In the genomic region with DNA sequence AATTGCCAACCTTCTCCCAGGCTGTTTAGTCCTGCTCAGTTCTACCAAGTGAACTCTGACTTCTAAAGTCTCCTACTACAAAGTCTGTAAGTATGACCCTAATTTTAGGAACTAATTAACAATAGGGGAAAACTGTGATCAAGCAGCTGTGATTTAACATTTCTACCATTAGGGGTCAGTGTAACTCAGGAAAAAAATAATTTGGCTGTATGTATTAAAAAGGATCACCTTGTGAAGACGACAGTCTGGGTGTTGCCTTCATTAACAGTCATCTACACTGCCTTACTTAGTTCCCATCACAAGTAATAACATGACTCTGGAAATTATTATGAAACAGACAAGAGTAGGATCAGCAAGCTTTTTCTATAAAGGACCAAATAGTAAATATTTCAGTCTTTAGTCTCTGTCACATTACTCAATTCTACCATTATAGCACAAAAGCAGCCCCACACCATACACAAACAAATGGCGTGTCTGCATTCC, we compare ENCODE assay signal across 8 cellular contexts. TPM values are rescaled to one million over a fixed set of nuclear protein-coding genes. Genes with fewer than 3 reads are reported as not detected.
DNase-seq lines count a peak whose midpoint lies in the region; ATAC-seq, FAIRE-seq and TF ChIP-seq lines count a peak whose summit lies in the region.

No MANE protein-coding gene starts in this region.

- no peak overlapping the region for H3K4me3 Mint-ChIP-seq in activated CD8-positive, alpha-beta memory T cell treated with anti-CD3 and anti-CD28 coated beads, Interleukin-2, amount 10 ng/mL, durations not matched to agents 7 days and 5 days
- no peak overlapping the region for H3K4me3 Mint-ChIP-seq in stimulated activated effector memory CD8-positive, alpha-beta T cell treated with anti-CD3 and anti-CD28 coated beads, Interleukin-12 subunit alpha, Interleukin-12 subunit beta, amount 100 ng/mL, for 72 hours

- intact Hi-C loops in body of pancreas (cut with DNase I): no loop called here

- peaks cover 6% of the 10 kb centered on the region for H3K4me1 ChIP-seq in body of pancreas
- H3K4me1 ChIP-seq in lung (ENCODE audit: control insufficient read depth in 2 of 2, insufficient read depth in 2 of 2, low read length in 2 of 2): peaks cover 1 to 4% of the 10 kb centered on the region in 2 donors

- CTCF ChIA-PET in activated CD8-positive, alpha-beta memory T cell treated with anti-CD3 and anti-CD28 coated beads, Interleukin-2, amount 10 ng/mL, durations not matched to agents 7 days and 5 days (lab: Charles Lee): interaction anchor here (1.0 to 1.7 kb wide), 12 partner anchors 9 to 851 kb away, joined by 3 to 17 read pairs (median 4); no protein-coding TSS in a partner anchor

- no peaks in the 10 kb centered on the region for H3K27me3 ChIP-seq in body of pancreas
- H3K27me3 ChIP-seq in lung (ENCODE audit: control insufficient read depth, insufficient read depth): no peaks in the 10 kb centered on the region

- no peaks in the 10 kb centered on the region for H3K36me3 Mint-ChIP-seq in activated CD8-positive, alpha-beta memory T cell treated with anti-CD3 and anti-CD28 coated beads, Interleukin-2, amount 10 ng/mL, durations not matched to agents 7 days and 5 days
- H3K36me3 Mint-ChIP-seq in stimulated activated effector memory CD8-positive, alpha-beta T cell treated with anti-CD3 and anti-CD28 coated beads, Interleukin-12 subunit alpha, Interleukin-12 subunit beta, amount 100 ng/mL, for 72 hours: peaks cover 5% of the 10 kb centered on the region

- TF ChIP-seq POLR2A in body of pancreas (IDR thresholded peaks at IDR 0.05): no peak

- ATAC-seq in body of pancreas (no peak), lung (ENCODE audit: insufficient read depth, low FRiP score) (no peak)
- no peak for ATAC-seq in activated CD8-positive, alpha-beta memory T cell treated with anti-CD3 and anti-CD28 coated beads, Interleukin-2, amount 10 ng/mL, durations not matched to agents 7 days and 5 days
- no peak for ATAC-seq in stimulated activated effector memory CD8-positive, alpha-beta T cell treated with anti-CD3 and anti-CD28 coated beads, Interleukin-12 subunit alpha, Interleukin-12 subunit beta, amount 100 ng/mL, for 72 hours

- no peak overlapping the region for H3K27ac ChIP-seq in body of pancreas
- H3K27ac ChIP-seq in lung (ENCODE audit: low read depth in 1 of 2, low read length in 1 of 2): no peak overlapping the region

- 4 to 9% methylated on average over 2 of the region's 2 CpGs for WGBS in body of pancreas, 2 donors
- 21 to 38% methylated on average over 2 of the region's 2 CpGs for WGBS in lung, 2 donors

- H3K9me3 ChIP-seq in body of pancreas (no peaks in the 10 kb centered on the region), lung (ENCODE audit: control insufficient read depth in 2 of 2, insufficient read depth in 1 of 2, low read length in 1 of 2) (no peaks in the 10 kb centered on the region)

- H3K27me3 Mint-ChIP-seq in activated CD8-positive, alpha-beta memory T cell treated with anti-CD3 and anti-CD28 coated beads, Interleukin-2, amount 10 ng/mL, durations not matched to agents 7 days and 5 days: peaks cover 32% of the 10 kb centered on the region

- H3K27ac Mint-ChIP-seq in activated CD8-positive, alpha-beta memory T cell treated with anti-CD3 and anti-CD28 coated beads, Interleukin-2, amount 10 ng/mL, durations not matched to agents 7 days and 5 days: no peak overlapping the region
- H3K27ac Mint-ChIP-seq in stimulated activated effector memory CD8-positive, alpha-beta T cell treated with anti-CD3 and anti-CD28 coated beads, Interleukin-12 subunit alpha, Interleukin-12 subunit beta, amount 100 ng/mL, for 72 hours: no peak overlapping the region

- H3K36me3 ChIP-seq in body of pancreas (replicated peaks in 1 of 2; ENCODE audit: insufficient read depth in 1 of 2, low read depth in 2 of 2) (no peaks in the 10 kb centered on the region), lung (ENCODE audit: control insufficient read depth in 2 of 2, insufficient read depth in 2 of 2, low read length in 2 of 2) (no peaks in the 10 kb centered on the region)

- H3K4me3 ChIP-seq in body of pancreas (no peak overlapping the region), lung (no peak overlapping the region)

- H3K4me1 Mint-ChIP-seq in activated CD8-positive, alpha-beta memory T cell treated with anti-CD3 and anti-CD28 coated beads, Interleukin-2, amount 10 ng/mL, durations not matched to agents 7 days and 5 days: peaks cover 12% of the 10 kb centered on the region
- H3K4me1 Mint-ChIP-seq in stimulated activated effector memory CD8-positive, alpha-beta T cell treated with anti-CD3 and anti-CD28 coated beads, Interleukin-12 subunit alpha, Interleukin-12 subunit beta, amount 100 ng/mL, for 72 hours: peaks cover 2% of the 10 kb centered on the region

- TF ChIP-seq CTCF in body of pancreas (IDR thresholded peaks at IDR 0.05) (peak; percentile 57 to 82 (median 78)), lung (IDR thresholded peaks at IDR 0.05; ENCODE audit: control extremely low read depth, extremely low read depth) (peak; percentile 69)

- FAIRE-seq in GM19239 (lab: Jason Lieb, UNC): peak; percentile 81

- no peaks in the 10 kb centered on the region for H3K9me3 Mint-ChIP-seq in activated CD8-positive, alpha-beta memory T cell treated with anti-CD3 and anti-CD28 coated beads, Interleukin-2, amount 10 ng/mL, durations not matched to agents 7 days and 5 days (ENCODE audit: low read depth)
- no peaks in the 10 kb centered on the region for H3K9me3 Mint-ChIP-seq in stimulated activated effector memory CD8-positive, alpha-beta T cell treated with anti-CD3 and anti-CD28 coated beads, Interleukin-12 subunit alpha, Interleukin-12 subunit beta, amount 100 ng/mL, for 72 hours

- DNase-seq in AG08395 (ENCODE audit: low spot score) (peak; percentile 19), GM19239 (ENCODE audit: insufficient read length, low spot score) (no peak), NCI-H2227 (lab: John Stamatoyannopoulos, UW; ENCODE audit: unreplicated experiment) (peak; percentile 7), body of pancreas (no peak), lung (ENCODE audit: low spot score) (no peak)
- DNase-seq in activated CD8-positive, alpha-beta memory T cell treated with anti-CD3 and anti-CD28 coated beads, Interleukin-2, amount 10 ng/mL, durations not matched to agents 7 days and 5 days: no peak
- DNase-seq in stimulated activated effector memory CD8-positive, alpha-beta T cell treated with anti-CD3 and anti-CD28 coated beads, Interleukin-12 subunit alpha, Interleukin-12 subunit beta, amount 100 ng/mL, for 72 hours (ENCODE audit: low spot score in 2 of 2): no peak
- DNase-seq in activated T-cell treated with anti-CD3 and anti-CD28 coated beads, Interleukin-2, amount 50 U/mL, for 48 hours: no peak

RNA-seq across cellular contexts. Expression of gene NPHP3, which starts 4.2 kb away (rescaled TPM):
- total RNA-seq in body of pancreas (10 to 100 TPM; 31.3 to 31.9 TPM), lung (10 to 100 TPM; 17.8 to 67.1 TPM)
- 10 to 100 TPM in 1 of 2 donors, 1 to 10 TPM in 1; 5.9 to 15.2 TPM for polyA plus RNA-seq in lung
- 10 to 100 TPM; 13.2 to 18.5 TPM for total RNA-seq in activated CD8-positive, alpha-beta memory T cell treated with anti-CD3 and anti-CD28 coated beads, Interleukin-2, amount 10 ng/mL, durations not matched to agents 7 days and 5 days

Comparison
In these comparisons a context has a peak if more than half of its experiments do, and no peak if none do; other contexts are left out.
1. DNase-seq: peak in AG08395 (single experiment) and NCI-H2227 (single experiment); none in GM19239 (single experiment), body of pancreas (0 of 4), lung (single experiment), activated CD8-positive, alpha-beta memory T cell treated with anti-CD3 and anti-CD28 coated beads, Interleukin-2, amount 10 ng/mL, durations not matched to agents 7 days and 5 days (single experiment), stimulated activated effector memory CD8-positive, alpha-beta T cell treated with anti-CD3 and anti-CD28 coated beads, Interleukin-12 subunit alpha, Interleukin-12 subunit beta, amount 100 ng/mL, for 72 hours (0 of 2) and activated T-cell treated with anti-CD3 and anti-CD28 coated beads, Interleukin-2, amount 50 U/mL, for 48 hours (0 of 2).